8 cellular contexts compared by ENCODE assay signal in genomic region chr14:58637040-58637390, GRCh38. TPM values are rescaled to one million over a fixed set of nuclear protein-coding genes. Genes with fewer than 3 reads are reported as not detected.
DNase-seq lines count a peak whose midpoint lies in the region; ATAC-seq and TF ChIP-seq lines count a peak whose summit lies in the region.

No MANE protein-coding gene starts in this region.

- H3K9ac ChIP-seq in duodenal mucosa (ENCODE audit: low read depth in 1 of 2, low read length in 2 of 2): peak overlapping the region; percentile 35 to 40

- POLR2A ChIA-PET in WTC11 (lab: Charles Lee) (interaction anchor here (0.6 kb wide), 1 partner anchor 1499 kb away, joined by 3 read pairs; no protein-coding TSS in a partner anchor), PC-9 (lab: Charles Lee; ENCODE audit: unreplicated experiment) (no interaction called here)

- no peak for ATAC-seq in WTC11

- H3K4me1 ChIP-seq in ACC112 (ENCODE audit: control insufficient read depth, insufficient read depth, low read length, unreplicated experiment) (peaks cover 20% of the 10 kb centered on the region), duodenal mucosa (ENCODE audit: control insufficient read depth in 1 of 2, insufficient read depth in 2 of 2, low read length in 2 of 2) (peaks cover 18 to 23% of the 10 kb centered on the region in 2 donors), PC-9 (replicated peaks; ENCODE audit: insufficient read depth) (no peaks in the 10 kb centered on the region)

- no peaks in the 10 kb centered on the region for H3K9me3 ChIP-seq in duodenal mucosa (ENCODE audit: control insufficient read depth in 1 of 2, low read length in 2 of 2)
- H3K9me3 ChIP-seq in PC-9 (ENCODE audit: insufficient read depth, low read depth): no peaks in the 10 kb centered on the region

- H3K27me3 Mint-ChIP-seq in WTC11 (ENCODE audit: low read depth): peaks cover 27% of the 10 kb centered on the region
- no peaks in the 10 kb centered on the region for H3K27me3 Mint-ChIP-seq in mesothelial cell of epicardium (ENCODE audit: low read depth)

- H4K20me1 ChIP-seq in PC-9 (ENCODE audit: insufficient read depth): no peaks in the 10 kb centered on the region

- CTCF ChIA-PET in WTC11 (lab: Charles Lee) (interaction anchor here (0.6 to 6.2 kb wide), 9 partner anchors 10 to 383 kb away, joined by 3 to 40 read pairs (median 3); no protein-coding TSS in a partner anchor), PC-9 (lab: Charles Lee) (no interaction called here)

- H3K9me3 Mint-ChIP-seq in WTC11 (no peaks in the 10 kb centered on the region), mesothelial cell of epicardium (no peaks in the 10 kb centered on the region)

- BruUV-seq in PC-9 (replicated peaks; lab: Mats Ljungman, UMichigan): no TSS peak

- H3K79me2 ChIP-seq in ACC112 (ENCODE audit: control insufficient read depth, insufficient read depth, low read length, unreplicated experiment): no peaks in the 10 kb centered on the region
- no peaks in the 10 kb centered on the region for H3K79me2 ChIP-seq in PC-9 (ENCODE audit: low read depth)

- H3K4me3 Mint-ChIP-seq in WTC11 (peak overlapping the region; percentile 84), mesothelial cell of epicardium (peak overlapping the region; percentile 89)

- H3K4me1 Mint-ChIP-seq in WTC11 (peaks cover 68% of the 10 kb centered on the region), mesothelial cell of epicardium (peaks cover 54% of the 10 kb centered on the region)

- H3K36me3 ChIP-seq in ACC112 (ENCODE audit: insufficient read depth, low read length) (no peaks in the 10 kb centered on the region), H7 (replicated peaks; ENCODE audit: control insufficient read depth, insufficient read depth, low read length) (peaks cover 4% of the 10 kb centered on the region), duodenal mucosa (ENCODE audit: control insufficient read depth in 1 of 2, insufficient read depth in 2 of 2, low read length in 2 of 2) (no peaks in the 10 kb centered on the region), PC-9 (ENCODE audit: low read depth) (no peaks in the 10 kb centered on the region)

- H3K27ac Mint-ChIP-seq in WTC11 (peak overlapping the region; percentile 71), mesothelial cell of epicardium (peak overlapping the region; percentile 97)

- H3F3A ChIP-seq in PC-9 (ENCODE audit: insufficient read depth, low read depth): no peaks in the 10 kb centered on the region

- H3K36me3 Mint-ChIP-seq in WTC11 (peaks cover 13% of the 10 kb centered on the region), mesothelial cell of epicardium (peaks cover 9% of the 10 kb centered on the region)

- H3K4me3 ChIP-seq in ACC112 (ENCODE audit: low read depth, low read length) (peak overlapping the region; percentile 81), H7 (ENCODE audit: insufficient read depth, low read depth, low read length) (peak overlapping the region; percentile 68), duodenal mucosa (ENCODE audit: low read depth in 1 of 2, low read length in 2 of 2) (peak overlapping the region; percentile 70 to 76), PC-9 (no peak overlapping the region)

- no peak for TF ChIP-seq CTCF in WTC11 (IDR thresholded peaks at IDR 0.05)
- TF ChIP-seq CTCF in mesothelial cell of epicardium (IDR thresholded peaks at IDR 0.05; ENCODE audit: unreplicated experiment): no peak
- TF ChIP-seq CTCF in PC-9 (conservative IDR thresholded peaks at IDR 0.05): no peak

- peak overlapping the region; percentile 43 for H3K27ac ChIP-seq in ACC112 (ENCODE audit: low read depth, low read length)
- no peak overlapping the region for H3K27ac ChIP-seq in duodenal mucosa (ENCODE audit: low read depth, low read length)
- no peak overlapping the region for H3K27ac ChIP-seq in PC-9

- H3K27me3 ChIP-seq in ACC112 (ENCODE audit: insufficient read depth, low read length) (peaks cover 4% of the 10 kb centered on the region; the same call in 1 of the 2 replicates), H7 (ENCODE audit: control insufficient read depth, insufficient read depth, low read length) (peaks cover 12% of the 10 kb centered on the region), duodenal mucosa (ENCODE audit: control insufficient read depth in 1 of 2, insufficient read depth in 2 of 2, low read length in 2 of 2) (peaks cover 0 to 4% of the 10 kb centered on the region in 2 donors), PC-9 (ENCODE audit: insufficient read depth, low read depth) (peaks cover 53% of the 10 kb centered on the region)

- H3K9me2 ChIP-seq in PC-9 (ENCODE audit: insufficient read depth): no peaks in the 10 kb centered on the region

- peak overlapping the region; percentile 71 for H2AFZ ChIP-seq in ACC112 (ENCODE audit: low read length, unreplicated experiment)
- no peak overlapping the region for H2AFZ ChIP-seq in PC-9

- intact Hi-C loops in PC-9 (cut with micrococcal nuclease; ENCODE audit: unreplicated experiment): no loop called here

- DNase-seq in H7 (no peak), WTC11 (ENCODE audit: low spot score) (no peak), mesothelial cell of epicardium (ENCODE audit: low spot score in 2 of 2, unreplicated experiment in 2 of 2) (no peak), stromal cell of bone marrow (ENCODE audit: low read depth) (peak; percentile 70), PC-9 (no peak), NCI-H128 (lab: John Stamatoyannopoulos, UW; ENCODE audit: unreplicated experiment) (no peak)

- no peak overlapping the region for H3K4me2 ChIP-seq in PC-9

TF ChIP-seq in WTC11, 78 proteins besides CTCF, POLR2A, EP300 and RAD21:
- TF ChIP-seq TEAD4 (CRISPR knock-in tag; IDR thresholded peaks at IDR 0.05): no peak
- no peak for TF ChIP-seq USF2 (CRISPR knock-in tag; IDR thresholded peaks at IDR 0.05)
- TF ChIP-seq, protein P1, sequence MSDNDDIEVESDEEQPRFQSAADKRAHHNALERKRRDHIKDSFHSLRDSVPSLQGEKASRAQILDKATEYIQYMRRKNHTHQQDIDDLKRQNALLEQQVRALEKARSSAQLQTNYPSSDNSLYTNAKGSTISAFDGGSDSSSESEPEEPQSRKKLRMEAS (CRISPR knock-in tag; IDR thresholded peaks at IDR 0.05): no peak
- TF ChIP-seq, protein P2, sequence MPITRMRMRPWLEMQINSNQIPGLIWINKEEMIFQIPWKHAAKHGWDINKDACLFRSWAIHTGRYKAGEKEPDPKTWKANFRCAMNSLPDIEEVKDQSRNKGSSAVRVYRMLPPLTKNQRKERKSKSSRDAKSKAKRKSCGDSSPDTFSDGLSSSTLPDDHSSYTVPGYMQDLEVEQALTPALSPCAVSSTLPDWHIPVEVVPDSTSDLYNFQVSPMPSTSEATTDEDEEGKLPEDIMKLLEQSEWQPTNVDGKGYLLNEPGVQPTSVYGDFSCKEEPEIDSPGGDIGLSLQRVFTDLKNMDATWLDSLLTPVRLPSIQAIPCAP (CRISPR knock-in tag; IDR thresholded peaks at IDR 0.05): no peak
- no peak for TF ChIP-seq ZBTB21 (CRISPR knock-in tag; IDR thresholded peaks at IDR 0.05; ENCODE audit: borderline replicate concordance)
- TF ChIP-seq, protein P3, sequence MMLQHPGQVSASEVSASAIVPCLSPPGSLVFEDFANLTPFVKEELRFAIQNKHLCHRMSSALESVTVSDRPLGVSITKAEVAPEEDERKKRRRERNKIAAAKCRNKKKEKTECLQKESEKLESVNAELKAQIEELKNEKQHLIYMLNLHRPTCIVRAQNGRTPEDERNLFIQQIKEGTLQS (CRISPR knock-in tag; conservative IDR thresholded peaks at IDR 0.05): no peak
- no peak for TF ChIP-seq GTF2I (CRISPR knock-in tag; conservative IDR thresholded peaks at IDR 0.05)
- no peak for TF ChIP-seq SOX15 (CRISPR knock-in tag; IDR thresholded peaks at IDR 0.05)
- TF ChIP-seq NR3C1 (CRISPR knock-in tag; conservative IDR thresholded peaks at IDR 0.05; ENCODE audit: low read depth): no peak
- TF ChIP-seq, protein P4, sequence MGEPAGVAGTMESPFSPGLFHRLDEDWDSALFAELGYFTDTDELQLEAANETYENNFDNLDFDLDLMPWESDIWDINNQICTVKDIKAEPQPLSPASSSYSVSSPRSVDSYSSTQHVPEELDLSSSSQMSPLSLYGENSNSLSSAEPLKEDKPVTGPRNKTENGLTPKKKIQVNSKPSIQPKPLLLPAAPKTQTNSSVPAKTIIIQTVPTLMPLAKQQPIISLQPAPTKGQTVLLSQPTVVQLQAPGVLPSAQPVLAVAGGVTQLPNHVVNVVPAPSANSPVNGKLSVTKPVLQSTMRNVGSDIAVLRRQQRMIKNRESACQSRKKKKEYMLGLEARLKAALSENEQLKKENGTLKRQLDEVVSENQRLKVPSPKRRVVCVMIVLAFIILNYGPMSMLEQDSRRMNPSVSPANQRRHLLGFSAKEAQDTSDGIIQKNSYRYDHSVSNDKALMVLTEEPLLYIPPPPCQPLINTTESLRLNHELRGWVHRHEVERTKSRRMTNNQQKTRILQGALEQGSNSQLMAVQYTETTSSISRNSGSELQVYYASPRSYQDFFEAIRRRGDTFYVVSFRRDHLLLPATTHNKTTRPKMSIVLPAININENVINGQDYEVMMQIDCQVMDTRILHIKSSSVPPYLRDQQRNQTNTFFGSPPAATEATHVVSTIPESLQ (CRISPR knock-in tag; IDR thresholded peaks at IDR 0.05): no peak
- TF ChIP-seq ZNF317 (CRISPR knock-in tag; IDR thresholded peaks at IDR 0.05; ENCODE audit: borderline replicate concordance, low read depth): no peak
- TF ChIP-seq IRF2 (CRISPR knock-in tag; IDR thresholded peaks at IDR 0.05; ENCODE audit: borderline replicate concordance, low read depth): no peak
- TF ChIP-seq KAT7 (CRISPR knock-in tag; IDR thresholded peaks at IDR 0.05; ENCODE audit: borderline replicate concordance): no peak
- no peak for TF ChIP-seq OVOL2 (CRISPR knock-in tag; IDR thresholded peaks at IDR 0.05; ENCODE audit: borderline replicate concordance)
- TF ChIP-seq GABPB1 (CRISPR knock-in tag; IDR thresholded peaks at IDR 0.05): no peak
- no peak for TF ChIP-seq CBFB (CRISPR knock-in tag; IDR thresholded peaks at IDR 0.05; ENCODE audit: low read depth)
- no peak for TF ChIP-seq TP53 (CRISPR knock-in tag; IDR thresholded peaks at IDR 0.05)
- TF ChIP-seq ZNF423 (CRISPR knock-in tag; IDR thresholded peaks at IDR 0.05): no peak

RNA-seq across cellular contexts. Expression of gene DACT1, which starts 0.7 kb away (rescaled TPM):
- total RNA-seq in H7 (2014; rRNA removed; shearing (Covaris generic)): 9.5 and 11.0 TPM in 2 replicates
- total RNA-seq in WTC11 (2021) (19.8 to 21.2 TPM (median 20.2 TPM) in 3 replicates), mesothelial cell of epicardium (57.8 to 61.7 TPM (median 59.2 TPM) in 3 replicates), PC-9 (2021) (not detected in 2 replicates)

Comparison
In these comparisons a context has a peak if more than half of its experiments do, and no peak if none do; other contexts are left out.
1. RNA of gene DACT1, which starts 0.7 kb away (total RNA-seq): 57.8 to 61.7 TPM in mesothelial cell of epicardium, 19.8 to 21.2 TPM in WTC11 and 9.5 to 11.0 TPM in H7; not detected in PC-9; every median in the first group is over 10 times any median in the second.